In the genomic region with DNA sequence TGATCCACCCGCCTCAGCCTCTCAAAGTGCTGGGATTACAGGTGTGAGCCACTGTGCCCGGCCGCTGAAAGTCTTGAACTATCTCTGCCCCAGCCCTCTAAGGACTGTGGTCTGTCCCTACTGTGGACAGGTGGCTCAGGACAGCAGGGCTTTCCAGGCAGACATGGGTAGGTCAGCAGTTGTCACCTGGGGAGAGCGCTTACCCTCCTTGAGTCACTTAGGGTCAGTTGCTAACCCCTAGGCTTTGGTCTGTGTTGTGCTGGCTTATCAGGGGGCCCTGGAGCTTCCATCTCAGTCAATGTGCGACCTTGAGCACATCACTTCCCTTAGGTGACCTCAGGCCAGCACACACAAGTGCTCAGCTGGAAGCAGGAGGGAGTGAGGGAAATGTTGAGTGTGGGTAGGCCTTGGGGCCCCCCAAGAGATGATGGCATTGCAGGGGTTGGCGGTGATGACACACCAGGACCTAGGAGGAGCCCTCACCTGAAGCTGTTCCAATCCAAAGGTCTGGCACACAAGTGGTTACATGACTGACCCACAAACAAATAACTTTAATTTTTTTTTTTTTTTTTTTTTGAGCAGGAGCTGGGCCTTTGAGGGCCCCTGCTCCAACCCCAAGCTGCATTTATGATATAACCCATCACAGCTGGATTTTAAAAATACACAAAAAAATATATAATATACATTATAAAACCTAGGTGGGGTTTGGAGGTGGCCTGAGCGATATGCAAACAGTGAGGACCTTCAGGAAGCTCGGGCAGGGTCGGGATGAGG, we compare ENCODE assay signal across 15 cellular contexts. TPM values are rescaled to one million over a fixed set of nuclear protein-coding genes. Genes with fewer than 3 reads are reported as not detected.
DNase-seq lines count a peak whose midpoint lies in the region; ATAC-seq, FAIRE-seq and TF ChIP-seq lines count a peak whose summit lies in the region.
"Had no signal": no experiment of that assay in that cellular context is flagged by ENCODE, and none has a peak within 500 bp of the region (broad histone marks: within the 10 kb centered on the region; RNA-seq: fewer than 3 reads in every experiment).

No MANE protein-coding gene starts in this region.

- peak overlapping the region; percentile 94 for H3K27ac ChIP-seq in 22Rv1
- no peak overlapping the region; the same call in 1 of the 2 replicates for H3K27ac ChIP-seq in DOHH2 (ENCODE audit: low read depth, low read length)
- H3K27ac ChIP-seq in K562 (ENCODE audit: extremely low read depth, low read depth, low read length), result peak overlapping the region; percentile 5; the same call in 2 of the 3 replicates
- peak overlapping the region in 1 of 4 donors; percentile 22 for H3K27ac ChIP-seq in esophagus squamous epithelium

- 65% methylated on average over 9 of the region's 9 CpGs for WGBS in K562 (ENCODE audit: insufficient coverage, low coverage, missing lambda C conversion rate)
- WGBS in esophagus squamous epithelium, 2 donors, result 61 to 78% methylated on average over 6 of the region's 9 CpGs

- H3F3A ChIP-seq in DOHH2 (ENCODE audit: control insufficient read depth, insufficient read depth), result peaks cover 76% of the 10 kb centered on the region

- no peak overlapping the region for H2AFZ ChIP-seq in K562 (ENCODE audit: low read depth, low read length)

- peak; percentile 41 for TF ChIP-seq POLR2A in K562 (conservative IDR thresholded peaks at IDR 0.05)
- no peak for TF ChIP-seq POLR2A in esophagus squamous epithelium (IDR thresholded peaks at IDR 0.05)

- in situ Hi-C loops in K562 (cut with MboI), result no loop called here

- H3K4me2 ChIP-seq in DOHH2 (ENCODE audit: low read length), result peak overlapping the region; percentile 10; the same call in 1 of the 2 replicates
- H3K4me2 ChIP-seq in K562 (ENCODE audit: insufficient read depth, low read length), result no peak overlapping the region

- no peaks in the 10 kb centered on the region for H3K9me3 ChIP-seq in DOHH2 (ENCODE audit: control insufficient read depth, insufficient read depth, low read length)
- H3K9me3 ChIP-seq in K562 (replicated peaks; ENCODE audit: control insufficient read depth, insufficient read depth, low read depth, low read length), result 0 out of 2 replicates have a peak, but pooled peaks cover 1% of the 10 kb centered on the region
- H3K9me3 ChIP-seq in esophagus squamous epithelium, result no peaks in the 10 kb centered on the region

- no peak for TF ChIP-seq EP300 in K562 (IDR thresholded peaks at IDR 0.05; ENCODE audit: low read length)

- H3K27me3 ChIP-seq in DOHH2 (ENCODE audit: control insufficient read depth, low read length) (no peaks in the 10 kb centered on the region), K562 (ENCODE audit: control insufficient read depth in 2 of 2, insufficient read depth in 2 of 2, low read length in 2 of 2) (no peaks in the 10 kb centered on the region; a peak in 1 of 5 replicates), esophagus squamous epithelium (no peaks in the 10 kb centered on the region)

- ATAC-seq in K562 (peak; percentile 10), HG02840 (IDR thresholded peaks at IDR 0.05; ENCODE audit: low FRiP score, unreplicated experiment) (no peak)

- no peak for TF ChIP-seq CTCF in 22Rv1 (IDR thresholded peaks at IDR 0.05)
- no peak for TF ChIP-seq CTCF in DOHH2 (IDR thresholded peaks at IDR 0.05; ENCODE audit: low read depth, low read length, poor library complexity, severe bottlenecking)
- no peak for TF ChIP-seq CTCF in K562 (IDR thresholded peaks at IDR 0.05 in 2 of 3, conservative IDR thresholded peaks at IDR 0.05 in 1 of 3; ENCODE audit: insufficient read depth in 2 of 3, low read depth in 1 of 3, low read length in 3 of 3)
- TF ChIP-seq CTCF in esophagus squamous epithelium (IDR thresholded peaks at IDR 0.05), result no peak

- CTCF ChIA-PET in K562 (lab: Yijun Ruan, JAX; ENCODE audit: low intra/inter-chr PET ratio), result no interaction called here

- H3K79me2 ChIP-seq in DOHH2 (ENCODE audit: control insufficient read depth, low read length), result peaks cover 30% of the 10 kb centered on the region
- peaks cover 42% of the 10 kb centered on the region for H3K79me2 ChIP-seq in K562 (ENCODE audit: control insufficient read depth, insufficient read depth, low read length)

- DNase-seq in NAMALWA (ENCODE audit: low spot score) (peak; percentile 52), K562 (ENCODE audit: extremely low read depth in 1 of 4, low spot score in 3 of 4) (peak in 2 of 4 experiments; percentile 63 to 67), NCI-H146 (lab: John Stamatoyannopoulos, UW) (no peak), esophagus squamous epithelium (lab: John Stamatoyannopoulos, UW) (no peak), LoVo (ENCODE audit: low spot score) (no peak)
- DNase-seq: activated CD4-positive, alpha-beta T cell treated with anti-CD3 and anti-CD28 coated beads, Interleukin-2, amount 50 U/mL, for 4 hours; aorta; CD4-positive, CD25-positive, alpha-beta regulatory T cell; head of caudate nucleus; left ventricle myocardium superior; NCI-H1092 treated with DMSO at 0.1 percent for 48 hours; stimulated activated naive CD4-positive, alpha-beta T cell had no signal

- FAIRE-seq in K562 (lab: Jason Lieb, UNC), result peak; percentile 42

- no peaks in the 10 kb centered on the region for H3K9me1 ChIP-seq in K562 (ENCODE audit: control insufficient read depth, insufficient read depth, low read length)

- BruUV-seq in K562 (replicated peaks; lab: Mats Ljungman, UMichigan), result no TSS peak

- intact Hi-C loops in K562 (cut with micrococcal nuclease), result no loop called here
- intact Hi-C loops in esophagus squamous epithelium (cut with DNase I), result no loop called here

- no peaks in the 10 kb centered on the region for H3K9me2 ChIP-seq in DOHH2 (replicated peaks; ENCODE audit: control insufficient read depth, low read length)

- TF ChIP-seq RAD21 in K562 (CRISPR knock-in tag; conservative IDR thresholded peaks at IDR 0.05 in 1 of 2, IDR thresholded peaks at IDR 0.05 in 1 of 2), result no peak

- peaks cover 51% of the 10 kb centered on the region for H3K36me3 ChIP-seq in DOHH2 (ENCODE audit: control insufficient read depth, low read length)
- H3K36me3 ChIP-seq in K562 (ENCODE audit: control insufficient read depth, insufficient read depth, low read length), result peaks cover 55% of the 10 kb centered on the region
- peaks cover 8 to 95% (median 12%) of the 10 kb centered on the region in 3 donors for H3K36me3 ChIP-seq in esophagus squamous epithelium

- H3K9ac ChIP-seq in K562 (ENCODE audit: insufficient read depth in 1 of 2, low read depth in 2 of 2, low read length in 2 of 2), result peak overlapping the region in 1 of 2 experiments; percentile 57; a peak in 1 of 4 replicates

- peaks cover 25% of the 10 kb centered on the region; the same call in 1 of the 2 replicates for H4K20me1 ChIP-seq in DOHH2 (ENCODE audit: control insufficient read depth, insufficient read depth, low read depth, low read length)
- H4K20me1 ChIP-seq in K562 (replicated peaks; ENCODE audit: control insufficient read depth, insufficient read depth, low read length), result peaks cover 37% of the 10 kb centered on the region

- H3K4me1 ChIP-seq in DOHH2 (ENCODE audit: control insufficient read depth, low read length) (peaks cover 28% of the 10 kb centered on the region), K562 (replicated peaks in 1 of 2; ENCODE audit: control insufficient read depth in 2 of 2, insufficient read depth in 2 of 2, low read length in 2 of 2) (peaks cover 20 to 33% of the 10 kb centered on the region in 2 experiments; a peak in 4 of 5 replicates), esophagus squamous epithelium (peaks cover 16 to 72% (median 25%) of the 10 kb centered on the region in 3 donors)

- H3K4me3 ChIP-seq in DOHH2 (ENCODE audit: low read length) (no peak overlapping the region), K562 (no peak overlapping the region), esophagus squamous epithelium (no peak overlapping the region)

- POLR2A ChIA-PET in K562 (lab: Yijun Ruan, JAX), result interaction anchor here (0.6 to 7.6 kb wide), 13 partner anchors 10 to 585 kb away, joined by 3 to 167 read pairs (median 4); partner anchors contain the start of genes ARMC12, TAF11 and TEAD3

RNA-seq across cellular contexts. Expression of gene RPL10A, which starts 5.1 kb away (rescaled TPM):
- 362 and 601 TPM in 2 replicates for total RNA-seq in K562 (2011; cell fraction: chromatin; rRNA removed; ENCODE audit: low replicate concordance)
- total RNA-seq in K562 (2011; cell fraction: nucleolus; rRNA removed), result 935 and 968 TPM in 2 replicates
- total RNA-seq in K562 (2011; cell fraction: nucleoplasm; rRNA removed), result 800 and 1,320 TPM in 2 replicates
- 2,223 and 2,318 TPM in 2 replicates for total RNA-seq in K562 (2014; rRNA removed)
- total RNA-seq in K562 (2014; rRNA removed; fragmentation: Illumina TruSeq; extraction: Trizol), result 1,978 and 2,020 TPM in 2 replicates
- 1,939 and 1,940 TPM in 2 replicates for total RNA-seq in K562 (2015; rRNA removed; fragmentation: Illumina TruSeq; extraction: Trizol)
- 1,856 and 1,978 TPM in 2 replicates for total RNA-seq in K562 (2021)
- 3,124 and 3,130 TPM in 2 replicates for polyA plus RNA-seq in K562 (2011; rRNA removed)
- polyA plus RNA-seq in K562 (2011; cell fraction: cytosol; rRNA removed), result 2,866 and 3,308 TPM in 2 replicates
- 2,021 and 2,231 TPM in 2 replicates for polyA plus RNA-seq in K562 (2011; cell fraction: nucleus; rRNA removed)
- 2,102 and 3,298 TPM in 2 replicates for polyA plus RNA-seq in K562 (2012)
- 2,585 and 3,193 TPM in 2 replicates for polyA plus RNA-seq in K562 (2014; fragmentation: Illumina TruSeq; extraction: Trizol)
- 1,000 to 10,000 TPM; 1,589 to 2,116 TPM for polyA plus RNA-seq in K562 (2014; fragmentation: Nextera tagmentation; extraction: Ambion mirVana)
- 2,844 and 3,237 TPM in 2 replicates for polyA plus RNA-seq in K562 (2014; rRNA removed)
- polyA minus RNA-seq in K562 (2011; rRNA and poly(A)+ RNA removed), result 1,756 and 1,900 TPM in 2 replicates
- polyA minus RNA-seq in K562 (2011; cell fraction: cytosol; rRNA and poly(A)+ RNA removed), result 874 and 913 TPM in 2 replicates
- polyA minus RNA-seq in K562 (2011; cell fraction: nucleus; rRNA and poly(A)+ RNA removed), result 342 and 506 TPM in 2 replicates
- 1,000 to 10,000 TPM; 1,152 to 2,101 (median 1,461) TPM for total RNA-seq in esophagus squamous epithelium

RNA-seq across cellular contexts. Expression of gene FANCE, which starts 21.1 kb away (rescaled TPM):
- total RNA-seq in K562 (2011; cell fraction: chromatin; rRNA removed; ENCODE audit: low replicate concordance), result 16.1 and 26.5 TPM in 2 replicates
- total RNA-seq in K562 (2011; cell fraction: nucleolus; rRNA removed), result 19.5 and 21.1 TPM in 2 replicates
- total RNA-seq in K562 (2011; cell fraction: nucleoplasm; rRNA removed), result 16.1 and 16.4 TPM in 2 replicates
- total RNA-seq in K562 (2014; rRNA removed), result 26.7 and 30.2 TPM in 2 replicates
- total RNA-seq in K562 (2014; rRNA removed; fragmentation: Illumina TruSeq; extraction: Trizol), result 16.1 and 16.8 TPM in 2 replicates
- 14.5 and 14.8 TPM in 2 replicates for total RNA-seq in K562 (2015; rRNA removed; fragmentation: Illumina TruSeq; extraction: Trizol)
- total RNA-seq in K562 (2021), result 23.7 and 26.1 TPM in 2 replicates
- polyA plus RNA-seq in K562 (2011; rRNA removed), result 17.0 and 20.4 TPM in 2 replicates
- 19.3 and 22.3 TPM in 2 replicates for polyA plus RNA-seq in K562 (2011; cell fraction: cytosol; rRNA removed)
- polyA plus RNA-seq in K562 (2011; cell fraction: nucleus; rRNA removed), result 18.2 and 22.0 TPM in 2 replicates
- polyA plus RNA-seq in K562 (2012), result 13.1 and 18.0 TPM in 2 replicates
- 17.3 and 18.3 TPM in 2 replicates for polyA plus RNA-seq in K562 (2014; fragmentation: Illumina TruSeq; extraction: Trizol)
- 1 to 10 TPM; 5.7 to 5.9 TPM for polyA plus RNA-seq in K562 (2014; fragmentation: Nextera tagmentation; extraction: Ambion mirVana)
- 17.2 and 20.4 TPM in 2 replicates for polyA plus RNA-seq in K562 (2014; rRNA removed)
- 14.5 and 16.4 TPM in 2 replicates for polyA minus RNA-seq in K562 (2011; rRNA and poly(A)+ RNA removed)
- 12.4 and 15.0 TPM in 2 replicates for polyA minus RNA-seq in K562 (2011; cell fraction: cytosol; rRNA and poly(A)+ RNA removed)
- polyA minus RNA-seq in K562 (2011; cell fraction: nucleus; rRNA and poly(A)+ RNA removed), result 4.8 and 6.6 TPM in 2 replicates
- 10 to 100 TPM in 1 of 4 donors, 1 to 10 TPM in 3; 6.9 to 15.5 (median 8.0) TPM for total RNA-seq in esophagus squamous epithelium

RNA-seq across cellular contexts. Expression of gene TEAD3, which starts 23.6 kb away (rescaled TPM):
- total RNA-seq in K562 (2011; cell fraction: chromatin; rRNA removed; ENCODE audit: low replicate concordance), result 5.1 and 14.6 TPM in 2 replicates
- 7.1 and 9.2 TPM in 2 replicates for total RNA-seq in K562 (2011; cell fraction: nucleolus; rRNA removed)
- 7.1 and 8.4 TPM in 2 replicates for total RNA-seq in K562 (2011; cell fraction: nucleoplasm; rRNA removed)
- total RNA-seq in K562 (2014; rRNA removed) (4.9 and 5.8 TPM in 2 replicates), K562 (2014; rRNA removed; fragmentation: Illumina TruSeq; extraction: Trizol) (2.4 and 3.1 TPM in 2 replicates), K562 (2015; rRNA removed; fragmentation: Illumina TruSeq; extraction: Trizol) (3.0 and 3.3 TPM in 2 replicates), K562 (2021) (12.6 and 13.2 TPM in 2 replicates), esophagus squamous epithelium (10 to 100 TPM; 13.7 to 33.5 (median 29.3) TPM)
- polyA plus RNA-seq in K562 (2011; rRNA removed) (3.3 and 7.0 TPM in 2 replicates), K562 (2014; fragmentation: Illumina TruSeq; extraction: Trizol) (11.1 and 13.6 TPM in 2 replicates), K562 (2014; fragmentation: Nextera tagmentation; extraction: Ambion mirVana) (under 1 TPM; 0.63 to 0.92 TPM), K562 (2014; rRNA removed) (6.7 and 8.2 TPM in 2 replicates)
- 5.2 and 5.3 TPM in 2 replicates for polyA plus RNA-seq in K562 (2011; cell fraction: cytosol; rRNA removed)
- 13.9 and 18.4 TPM in 2 replicates for polyA plus RNA-seq in K562 (2011; cell fraction: nucleus; rRNA removed)
- polyA plus RNA-seq in K562 (2012), result 7.7 and 10.0 TPM in 2 replicates
- polyA minus RNA-seq in K562 (2011; rRNA and poly(A)+ RNA removed), result 1.9 TPM in 2 replicates
- polyA minus RNA-seq in K562 (2011; cell fraction: cytosol; rRNA and poly(A)+ RNA removed), result 1.7 and 4.2 TPM in 2 replicates
- 2.4 and 3.2 TPM in 2 replicates for polyA minus RNA-seq in K562 (2011; cell fraction: nucleus; rRNA and poly(A)+ RNA removed)
- total RNA-seq: CD4-positive, CD25-positive, alpha-beta regulatory T cell had no signal

RNA-seq across cellular contexts. Expression of gene TULP1, which starts 39.4 kb away (rescaled TPM):
- not detected in 2 replicates for total RNA-seq in K562 (2011; cell fraction: chromatin; rRNA removed; ENCODE audit: low replicate concordance)
- total RNA-seq in K562 (2011; cell fraction: nucleolus; rRNA removed), result not detected in 2 replicates
- total RNA-seq in K562 (2011; cell fraction: nucleoplasm; rRNA removed), result not detected in 2 replicates
- total RNA-seq in K562 (2014; rRNA removed), result 0.16 TPM in 1 of 2 replicates, not detected in the other
- total RNA-seq in K562 (2014; rRNA removed; fragmentation: Illumina TruSeq; extraction: Trizol), result not detected in 2 replicates
- not detected in 2 replicates for total RNA-seq in K562 (2015; rRNA removed; fragmentation: Illumina TruSeq; extraction: Trizol)
- total RNA-seq in K562 (2021), result 0.09 TPM in 2 replicates
- 0.05 TPM in 1 of 2 replicates, not detected in the other for polyA plus RNA-seq in K562 (2011; rRNA removed)
- 0.07 TPM in 1 of 2 replicates, not detected in the other for polyA plus RNA-seq in K562 (2011; cell fraction: cytosol; rRNA removed)
- polyA plus RNA-seq in K562 (2011; cell fraction: nucleus; rRNA removed), result 0.06 and 0.09 TPM in 2 replicates
- polyA plus RNA-seq in K562 (2012), result 0.06 and 0.17 TPM in 2 replicates
- 0.10 TPM in 1 of 2 replicates, not detected in the other for polyA plus RNA-seq in K562 (2014; fragmentation: Illumina TruSeq; extraction: Trizol)
- polyA plus RNA-seq in K562 (2014; fragmentation: Nextera tagmentation; extraction: Ambion mirVana), result under 1 TPM in 1 of 2 experiments, not detected in 1; 0.06 TPM
- polyA plus RNA-seq in K562 (2014; rRNA removed), result 0.17 TPM in 1 of 2 replicates, not detected in the other
- not detected in 2 replicates for polyA minus RNA-seq in K562 (2011; rRNA and poly(A)+ RNA removed)
- not detected in 2 replicates for polyA minus RNA-seq in K562 (2011; cell fraction: cytosol; rRNA and poly(A)+ RNA removed)
- 0.11 TPM in 1 of 2 replicates, not detected in the other for polyA minus RNA-seq in K562 (2011; cell fraction: nucleus; rRNA and poly(A)+ RNA removed)
- not detected for total RNA-seq in esophagus squamous epithelium
- total RNA-seq: aorta; CD4-positive, CD25-positive, alpha-beta regulatory T cell; left ventricle myocardium superior had no signal
- polyA plus RNA-seq: CD4-positive, CD25-positive, alpha-beta regulatory T cell had no signal
